Comparison of ENCODE assay signal across 20 cellular contexts in genomic region chr11:77400775-77401469, GRCh38.
DNase-seq lines count a peak whose midpoint lies in the region; ATAC-seq and TF ChIP-seq lines count a peak whose summit lies in the region.
"Had no signal": no experiment of that assay in that cellular context is flagged by ENCODE, and none has a peak within 500 bp of the region (broad histone marks: within the 10 kb centered on the region; RNA-seq: fewer than 3 reads in every experiment).

No MANE protein-coding gene starts in this region.

- H3K36me3 ChIP-seq in BE2C, result no peaks in the 10 kb centered on the region
- peaks cover 3% of the 10 kb centered on the region; the same call in 1 of the 2 replicates for H3K36me3 ChIP-seq in RWPE2 (ENCODE audit: low read depth)
- H3K36me3 ChIP-seq: esophagus muscularis mucosa, right lobe of liver had no signal

- no peak for DNase-seq in BE2C
- DNase-seq in RWPE2 (ENCODE audit: low spot score), result no peak
- no peak for DNase-seq in left lobe of liver (ENCODE audit: low spot score)
- no peak for DNase-seq in iPS-NIHi7 (ENCODE audit: extremely low spot score)
- DNase-seq in RKO (ENCODE audit: low spot score), result no peak
- no peak for DNase-seq in stimulated activated CD4-positive, alpha-beta T cell treated with anti-CD3 and anti-CD28 coated beads, Interleukin-4, amount 100 ng/mL, for 4 hours
- DNase-seq: activated CD4-positive, alpha-beta T cell treated with anti-CD3 and anti-CD28 coated beads, Interleukin-2, amount 50 U/mL, for 1 hour; activated gamma-delta T cell treated with Interleukin-2 at 50 U/mL for 16 hours; amygdala; central memory CD4-positive, alpha-beta T cell; Karpas-422; NCI-H1436; NCI-H226; right lobe of liver; stimulated activated naive CD8-positive, alpha-beta T cell treated with anti-CD3 and anti-CD28 coated beads, Interleukin-15, Interleukin-2, amounts not matched to agents 100 U/mL and 50 U/mL, for 24 hours; trophoblast cell had no signal

- peak overlapping the region; percentile 29 for H3K27ac ChIP-seq in RWPE2 (ENCODE audit: poor library complexity, severe bottlenecking)
- H3K27ac ChIP-seq: esophagus muscularis mucosa, right lobe of liver had no signal

- H3K4me1 ChIP-seq in BE2C, result peaks cover 11% of the 10 kb centered on the region
- peaks cover 18% of the 10 kb centered on the region for H3K4me1 ChIP-seq in RWPE2 (ENCODE audit: insufficient read depth, poor library complexity, severe bottlenecking)

- H3K4me3 ChIP-seq in BE2C (ENCODE audit: low read depth, low read length) (no peak overlapping the region), RWPE2 (ENCODE audit: severe bottlenecking) (no peak overlapping the region)
- H3K4me3 ChIP-seq: esophagus muscularis mucosa, right lobe of liver had no signal

- TF ChIP-seq CTCF in BE2C (IDR thresholded peaks at IDR 0.05; ENCODE audit: low read depth, low read length) (0 out of 2 replicates have a peak, but pooled peaks have one; percentile 5), GM12872 (IDR thresholded peaks at IDR 0.05; ENCODE audit: insufficient read depth, low read depth, low read length) (peak; percentile 17; the same call in 1 of the 3 replicates), RWPE2 (IDR thresholded peaks at IDR 0.05; ENCODE audit: poor library complexity, severe bottlenecking) (no peak)

- H3K27me3 ChIP-seq in BE2C (no peaks in the 10 kb centered on the region), RWPE2 (ENCODE audit: insufficient read depth, poor library complexity, severe bottlenecking) (no peaks in the 10 kb centered on the region)
- H3K27me3 ChIP-seq: esophagus muscularis mucosa, right lobe of liver had no signal

- H3K9me3 ChIP-seq in BE2C (no peaks in the 10 kb centered on the region), RWPE2 (ENCODE audit: severe bottlenecking) (no peaks in the 10 kb centered on the region)
- H3K9me3 ChIP-seq: esophagus muscularis mucosa, right lobe of liver had no signal

- ATAC-seq in RWPE2 (ENCODE audit: low read depth) (no peak), left lobe of liver (peak; percentile 27), GM18858 (IDR thresholded peaks at IDR 0.05; ENCODE audit: unreplicated experiment) (no peak)
- ATAC-seq: Right ventricle myocardium inferior; stimulated activated naive CD8-positive, alpha-beta T cell treated with anti-CD3 and anti-CD28 coated beads, Interleukin-15, Interleukin-2, amounts not matched to agents 100 U/mL and 50 U/mL, for 24 hours had no signal
